In genomic region chr2:100984892-100985307, GRCh38 we compare ENCODE assay signal across 1 cellular context.
A peak's percentile ranks its signal among the peaks of the same experiment; 100 is the strongest.
TF ChIP-seq lines count a peak whose summit lies in the region.

No MANE protein-coding gene starts in this region.

TF ChIP-seq in H1, 55 proteins besides CTCF, POLR2A, EP300 and RAD21:
- TF ChIP-seq, protein P1, sequence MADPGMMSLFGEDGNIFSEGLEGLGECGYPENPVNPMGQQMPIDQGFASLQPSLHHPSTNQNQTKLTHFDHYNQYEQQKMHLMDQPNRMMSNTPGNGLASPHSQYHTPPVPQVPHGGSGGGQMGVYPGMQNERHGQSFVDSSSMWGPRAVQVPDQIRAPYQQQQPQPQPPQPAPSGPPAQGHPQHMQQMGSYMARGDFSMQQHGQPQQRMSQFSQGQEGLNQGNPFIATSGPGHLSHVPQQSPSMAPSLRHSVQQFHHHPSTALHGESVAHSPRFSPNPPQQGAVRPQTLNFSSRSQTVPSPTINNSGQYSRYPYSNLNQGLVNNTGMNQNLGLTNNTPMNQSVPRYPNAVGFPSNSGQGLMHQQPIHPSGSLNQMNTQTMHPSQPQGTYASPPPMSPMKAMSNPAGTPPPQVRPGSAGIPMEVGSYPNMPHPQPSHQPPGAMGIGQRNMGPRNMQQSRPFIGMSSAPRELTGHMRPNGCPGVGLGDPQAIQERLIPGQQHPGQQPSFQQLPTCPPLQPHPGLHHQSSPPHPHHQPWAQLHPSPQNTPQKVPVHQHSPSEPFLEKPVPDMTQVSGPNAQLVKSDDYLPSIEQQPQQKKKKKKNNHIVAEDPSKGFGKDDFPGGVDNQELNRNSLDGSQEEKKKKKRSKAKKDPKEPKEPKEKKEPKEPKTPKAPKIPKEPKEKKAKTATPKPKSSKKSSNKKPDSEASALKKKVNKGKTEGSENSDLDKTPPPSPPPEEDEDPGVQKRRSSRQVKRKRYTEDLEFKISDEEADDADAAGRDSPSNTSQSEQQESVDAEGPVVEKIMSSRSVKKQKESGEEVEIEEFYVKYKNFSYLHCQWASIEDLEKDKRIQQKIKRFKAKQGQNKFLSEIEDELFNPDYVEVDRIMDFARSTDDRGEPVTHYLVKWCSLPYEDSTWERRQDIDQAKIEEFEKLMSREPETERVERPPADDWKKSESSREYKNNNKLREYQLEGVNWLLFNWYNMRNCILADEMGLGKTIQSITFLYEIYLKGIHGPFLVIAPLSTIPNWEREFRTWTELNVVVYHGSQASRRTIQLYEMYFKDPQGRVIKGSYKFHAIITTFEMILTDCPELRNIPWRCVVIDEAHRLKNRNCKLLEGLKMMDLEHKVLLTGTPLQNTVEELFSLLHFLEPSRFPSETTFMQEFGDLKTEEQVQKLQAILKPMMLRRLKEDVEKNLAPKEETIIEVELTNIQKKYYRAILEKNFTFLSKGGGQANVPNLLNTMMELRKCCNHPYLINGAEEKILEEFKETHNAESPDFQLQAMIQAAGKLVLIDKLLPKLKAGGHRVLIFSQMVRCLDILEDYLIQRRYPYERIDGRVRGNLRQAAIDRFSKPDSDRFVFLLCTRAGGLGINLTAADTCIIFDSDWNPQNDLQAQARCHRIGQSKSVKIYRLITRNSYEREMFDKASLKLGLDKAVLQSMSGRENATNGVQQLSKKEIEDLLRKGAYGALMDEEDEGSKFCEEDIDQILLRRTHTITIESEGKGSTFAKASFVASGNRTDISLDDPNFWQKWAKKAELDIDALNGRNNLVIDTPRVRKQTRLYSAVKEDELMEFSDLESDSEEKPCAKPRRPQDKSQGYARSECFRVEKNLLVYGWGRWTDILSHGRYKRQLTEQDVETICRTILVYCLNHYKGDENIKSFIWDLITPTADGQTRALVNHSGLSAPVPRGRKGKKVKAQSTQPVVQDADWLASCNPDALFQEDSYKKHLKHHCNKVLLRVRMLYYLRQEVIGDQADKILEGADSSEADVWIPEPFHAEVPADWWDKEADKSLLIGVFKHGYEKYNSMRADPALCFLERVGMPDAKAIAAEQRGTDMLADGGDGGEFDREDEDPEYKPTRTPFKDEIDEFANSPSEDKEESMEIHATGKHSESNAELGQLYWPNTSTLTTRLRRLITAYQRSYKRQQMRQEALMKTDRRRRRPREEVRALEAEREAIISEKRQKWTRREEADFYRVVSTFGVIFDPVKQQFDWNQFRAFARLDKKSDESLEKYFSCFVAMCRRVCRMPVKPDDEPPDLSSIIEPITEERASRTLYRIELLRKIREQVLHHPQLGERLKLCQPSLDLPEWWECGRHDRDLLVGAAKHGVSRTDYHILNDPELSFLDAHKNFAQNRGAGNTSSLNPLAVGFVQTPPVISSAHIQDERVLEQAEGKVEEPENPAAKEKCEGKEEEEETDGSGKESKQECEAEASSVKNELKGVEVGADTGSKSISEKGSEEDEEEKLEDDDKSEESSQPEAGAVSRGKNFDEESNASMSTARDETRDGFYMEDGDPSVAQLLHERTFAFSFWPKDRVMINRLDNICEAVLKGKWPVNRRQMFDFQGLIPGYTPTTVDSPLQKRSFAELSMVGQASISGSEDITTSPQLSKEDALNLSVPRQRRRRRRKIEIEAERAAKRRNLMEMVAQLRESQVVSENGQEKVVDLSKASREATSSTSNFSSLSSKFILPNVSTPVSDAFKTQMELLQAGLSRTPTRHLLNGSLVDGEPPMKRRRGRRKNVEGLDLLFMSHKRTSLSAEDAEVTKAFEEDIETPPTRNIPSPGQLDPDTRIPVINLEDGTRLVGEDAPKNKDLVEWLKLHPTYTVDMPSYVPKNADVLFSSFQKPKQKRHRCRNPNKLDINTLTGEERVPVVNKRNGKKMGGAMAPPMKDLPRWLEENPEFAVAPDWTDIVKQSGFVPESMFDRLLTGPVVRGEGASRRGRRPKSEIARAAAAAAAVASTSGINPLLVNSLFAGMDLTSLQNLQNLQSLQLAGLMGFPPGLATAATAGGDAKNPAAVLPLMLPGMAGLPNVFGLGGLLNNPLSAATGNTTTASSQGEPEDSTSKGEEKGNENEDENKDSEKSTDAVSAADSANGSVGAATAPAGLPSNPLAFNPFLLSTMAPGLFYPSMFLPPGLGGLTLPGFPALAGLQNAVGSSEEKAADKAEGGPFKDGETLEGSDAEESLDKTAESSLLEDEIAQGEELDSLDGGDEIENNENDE (IDR thresholded peaks at IDR 0.05; ENCODE audit: insufficient replicate concordance, low read length): no peak
- TF ChIP-seq MAFK (IDR thresholded peaks at IDR 0.05; ENCODE audit: low read depth, low read length) (no peak), EZH2 (IDR thresholded peaks at IDR 0.05; ENCODE audit: low read depth, low read length, severe bottlenecking) (no peak), TBP (IDR thresholded peaks at IDR 0.05; ENCODE audit: low read depth, low read length) (no peak), TEAD4 (IDR thresholded peaks at IDR 0.05; ENCODE audit: low read depth, low read length) (0 out of 2 replicates have a peak, but pooled peaks have one; percentile 5)
